ENCODE assay signal across 8 cellular contexts in genomic region chr4:7844247-7844991, GRCh38.
DNase-seq lines count a peak whose midpoint lies in the region; ATAC-seq and TF ChIP-seq lines count a peak whose summit lies in the region.

No MANE protein-coding gene starts in this region.

- TF ChIP-seq CTCF in fibroblast of villous mesenchyme (IDR thresholded peaks at IDR 0.05; ENCODE audit: insufficient read depth, low read depth, low read length) (peak; percentile 66), tibial artery (IDR thresholded peaks at IDR 0.05) (peak; percentile 60 to 66)

- ATAC-seq in HG02642 (IDR thresholded peaks at IDR 0.05; ENCODE audit: poor library complexity, unreplicated experiment): peak; percentile 62

- no peak overlapping the region for H3K9ac ChIP-seq in trophoblast cell (ENCODE audit: low read length)

- H3K4me1 ChIP-seq in trophoblast cell (ENCODE audit: control insufficient read depth in 1 of 2, insufficient read depth in 2 of 2, low read length in 2 of 2) (peaks cover 19 to 31% of the 10 kb centered on the region in 2 experiments), tibial artery (peaks cover 0 to 39% (median 17%) of the 10 kb centered on the region in 4 donors)

- H2AFZ ChIP-seq in trophoblast cell (ENCODE audit: insufficient read depth, low read length, poor library complexity): peak overlapping the region; percentile 59

- no peak overlapping the region for H3K23ac ChIP-seq in trophoblast cell (ENCODE audit: low read length)

- H4K12ac ChIP-seq in trophoblast cell (ENCODE audit: low read depth, low read length): no peak overlapping the region

- H3K36me3 ChIP-seq in trophoblast cell (ENCODE audit: control insufficient read depth in 1 of 2, insufficient read depth in 2 of 2, low read length in 2 of 2) (peaks cover 8 to 12% of the 10 kb centered on the region in 2 experiments), tibial artery (no peaks in the 10 kb centered on the region)

- peak overlapping the region; percentile 52 for H2BK120ac ChIP-seq in trophoblast cell (ENCODE audit: insufficient read depth, low read length, poor library complexity)

- H3K27ac ChIP-seq in trophoblast cell (ENCODE audit: low read depth, low read length) (peak overlapping the region; percentile 46), tibial artery (peak overlapping the region; percentile 70 to 87)

- peak overlapping the region; percentile 72 for H3K18ac ChIP-seq in trophoblast cell (ENCODE audit: low read length)

- intact Hi-C loops in tibial artery (cut with DNase I; ENCODE audit: low total_unique reads): loop anchor here (2.0 kb wide), 1 partner anchor 40 kb away; no protein-coding TSS in a partner anchor

- H3K79me1 ChIP-seq in trophoblast cell (ENCODE audit: low read length): peaks cover 23% of the 10 kb centered on the region

- peak overlapping the region; percentile 80 for H4K91ac ChIP-seq in trophoblast cell (ENCODE audit: low read depth, low read length)

- WGBS in trophoblast cell (ENCODE audit: extremely low coverage, insufficient coverage, insufficient read length): no CpG with 5 or more reads among the region's 19 CpGs

- H3K4me3 ChIP-seq in fibroblast of villous mesenchyme (ENCODE audit: low read depth, low read length) (no peak overlapping the region), trophoblast cell (ENCODE audit: low read depth, low read length) (no peak overlapping the region), tibial artery (no peak overlapping the region)

- peak overlapping the region; percentile 64 for H3K14ac ChIP-seq in trophoblast cell (ENCODE audit: low read length)

- peak overlapping the region; percentile 28 for H2AK5ac ChIP-seq in trophoblast cell (ENCODE audit: low read length)

- H3K4ac ChIP-seq in trophoblast cell (ENCODE audit: low read depth, low read length): no peak overlapping the region

- H3K27me3 ChIP-seq in trophoblast cell (ENCODE audit: insufficient read depth, low read length) (no peaks in the 10 kb centered on the region), tibial artery (no peaks in the 10 kb centered on the region)

- H4K8ac ChIP-seq in trophoblast cell (ENCODE audit: low read depth, low read length): no peak overlapping the region

- peaks cover 8% of the 10 kb centered on the region for H3K79me2 ChIP-seq in trophoblast cell (ENCODE audit: control insufficient read depth, insufficient read depth, low read length, poor library complexity)

- H3K9me3 ChIP-seq in trophoblast cell (ENCODE audit: insufficient read depth, low read depth, low read length): peaks cover 2% of the 10 kb centered on the region
- no peaks in the 10 kb centered on the region for H3K9me3 ChIP-seq in tibial artery

- no peak overlapping the region for H3K4me2 ChIP-seq in trophoblast cell (ENCODE audit: low read length)

- DNase-seq in Daoy (ENCODE audit: low read depth): peak; percentile 94
- peak; percentile 51 for DNase-seq in activated T-helper 1 cell treated with Interleukin-2 at 50 U/mL for 16 hours (ENCODE audit: low read depth)
- peak; percentile 88 for DNase-seq in fibroblast of villous mesenchyme (ENCODE audit: low read depth)
- DNase-seq in trophoblast cell: peak; percentile 87 to 94
- DNase-seq in tibial artery: peak; percentile 70 to 88
- no peak for DNase-seq in DMS79 treated with DMSO at 0.1 percent for 48 hours (lab: John Stamatoyannopoulos, UW)

- peak overlapping the region; percentile 24 for H2BK5ac ChIP-seq in trophoblast cell (ENCODE audit: low read depth, low read length, poor library complexity)

- peak overlapping the region; percentile 14 for H2BK12ac ChIP-seq in trophoblast cell (ENCODE audit: low read length)

TF ChIP-seq in PFSK-1, 5 proteins besides CTCF, POLR2A, EP300 and RAD21:
- TF ChIP-seq TAF1 (IDR thresholded peaks at IDR 0.05; ENCODE audit: borderline replicate concordance, insufficient read depth, low read length): no peak
- peak; percentile 48; the same call in 1 of the 2 replicates for TF ChIP-seq SIN3A (IDR thresholded peaks at IDR 0.05; ENCODE audit: borderline replicate concordance, insufficient read depth, low read length)
- TF ChIP-seq POLR2AphosphoS5 (IDR thresholded peaks at IDR 0.05; ENCODE audit: low read depth, low read length): no peak
- TF ChIP-seq REST (IDR thresholded peaks at IDR 0.05; ENCODE audit: insufficient read depth in 1 of 2, low read depth in 2 of 2, low read length in 2 of 2): no peak
TF ChIP-seq in PFSK-1: peak in this region for 1.
